ENCODE assay signal across 13 cellular contexts in the genomic region with DNA sequence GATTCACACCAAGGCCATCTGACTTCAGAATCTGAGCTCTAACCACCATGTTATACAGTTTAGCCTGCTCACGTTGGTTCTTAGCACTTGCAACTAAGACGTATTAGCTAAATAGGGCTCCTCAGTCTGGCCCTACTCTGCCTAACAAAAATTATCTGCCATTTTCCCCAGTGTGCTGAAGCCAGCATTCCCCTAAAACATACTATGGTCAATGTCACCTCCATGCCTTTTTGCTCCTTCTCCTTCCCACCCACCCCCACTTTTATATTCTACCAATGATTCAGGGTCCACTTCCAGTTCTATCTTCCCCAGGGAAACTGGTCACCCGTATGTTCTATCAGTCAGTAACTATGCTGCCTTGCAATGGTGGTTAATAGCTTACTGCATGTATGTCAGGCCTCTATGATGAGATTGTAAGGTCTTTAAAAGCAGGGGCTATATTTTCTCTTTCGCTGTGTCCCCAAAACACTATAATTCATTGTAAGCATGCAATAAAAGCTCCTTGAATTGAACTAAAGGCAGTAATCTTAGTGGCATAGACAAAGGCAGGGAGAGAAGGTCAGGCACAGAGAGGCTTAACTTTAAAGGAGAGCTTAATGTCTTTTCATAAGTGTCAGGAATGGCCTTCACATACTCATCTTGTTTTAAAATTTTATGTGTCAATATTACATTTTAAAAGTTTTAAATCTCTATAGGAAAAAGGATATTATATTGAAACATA. TPM values are rescaled to one million over a fixed set of nuclear protein-coding genes. Genes with fewer than 3 reads are reported as not detected.
A peak's percentile ranks its signal among the peaks of the same experiment; 100 is the strongest.
DNase-seq lines count a peak whose midpoint lies in the region; ATAC-seq and TF ChIP-seq lines count a peak whose summit lies in the region.
"Had no signal": no experiment of that assay in that cellular context is flagged by ENCODE, and none has a peak within 500 bp of the region (broad histone marks: within the 10 kb centered on the region; RNA-seq: fewer than 3 reads in every experiment).

No MANE protein-coding gene starts in this region.

- H3K27ac ChIP-seq in right cardiac atrium (ENCODE audit: low read length) (peak overlapping the region; percentile 77), smooth muscle cell (ENCODE audit: low read depth) (peak overlapping the region; percentile 96)

- no peak overlapping the region for H2AFZ ChIP-seq in smooth muscle cell (ENCODE audit: low read depth)

- TF ChIP-seq CTCF in HFFc6 (IDR thresholded peaks at IDR 0.05) = no peak
- TF ChIP-seq CTCF in smooth muscle cell (IDR thresholded peaks at IDR 0.05; ENCODE audit: borderline replicate concordance, insufficient read depth, poor library complexity, severe bottlenecking) = no peak

- peak overlapping the region; percentile 79 for H3K9ac ChIP-seq in smooth muscle cell (ENCODE audit: low read depth)

- H4K20me1 ChIP-seq in smooth muscle cell (ENCODE audit: low read depth) = no peaks in the 10 kb centered on the region

- 81% methylated on average over 4 of the region's 4 CpGs for WGBS in right cardiac atrium
- 80% methylated on average over 4 of the region's 4 CpGs for WGBS in smooth muscle cell (ENCODE audit: low lambda C conversion rate)

- H3K27me3 ChIP-seq in right cardiac atrium (ENCODE audit: control insufficient read depth, insufficient read depth) (no peaks in the 10 kb centered on the region), smooth muscle cell (ENCODE audit: low read depth) (no peaks in the 10 kb centered on the region)

- H3K4me3 ChIP-seq in right cardiac atrium (ENCODE audit: low read length) = no peak overlapping the region
- H3K4me3 ChIP-seq in smooth muscle cell = no peak overlapping the region

- H3K79me2 ChIP-seq in smooth muscle cell (ENCODE audit: low read depth) = no peaks in the 10 kb centered on the region

- no peak overlapping the region for H3K4me3 Mint-ChIP-seq in HFFc6
- peak overlapping the region; percentile 61 for H3K4me3 Mint-ChIP-seq in activated T-helper 17 cell treated with anti-CD3 and anti-CD28 coated beads, Interleukin-2, amount 50 U/mL, for 72 hours
- H3K4me3 Mint-ChIP-seq: CD4-positive, alpha-beta T cell had no signal

- peak overlapping the region; percentile 99 for H3K27ac Mint-ChIP-seq in HFFc6
- H3K27ac Mint-ChIP-seq in activated T-helper 17 cell treated with anti-CD3 and anti-CD28 coated beads, Interleukin-2, amount 50 U/mL, for 72 hours = peak overlapping the region; percentile 85
- H3K27ac Mint-ChIP-seq: CD4-positive, alpha-beta T cell had no signal

- peaks cover 49% of the 10 kb centered on the region for H3K4me1 Mint-ChIP-seq in HFFc6 (ENCODE audit: low read depth)
- H3K4me1 Mint-ChIP-seq in activated T-helper 17 cell treated with anti-CD3 and anti-CD28 coated beads, Interleukin-2, amount 50 U/mL, for 72 hours = peaks cover 28% of the 10 kb centered on the region

- H3K9me3 Mint-ChIP-seq in HFFc6 = no peaks in the 10 kb centered on the region
- peaks cover 8% of the 10 kb centered on the region for H3K9me3 Mint-ChIP-seq in activated T-helper 17 cell treated with anti-CD3 and anti-CD28 coated beads, Interleukin-2, amount 50 U/mL, for 72 hours
- H3K9me3 Mint-ChIP-seq: CD4-positive, alpha-beta T cell had no signal

- peaks cover 19% of the 10 kb centered on the region for H3K4me1 ChIP-seq in right cardiac atrium (ENCODE audit: control insufficient read depth, insufficient read depth, low read length)
- H3K4me1 ChIP-seq in smooth muscle cell (ENCODE audit: low read depth) = peaks cover 8% of the 10 kb centered on the region

- DNase-seq in HFFc6 = no peak
- DNase-seq in right cardiac atrium = no peak
- DNase-seq in smooth muscle cell (lab: John Stamatoyannopoulos, UW; ENCODE audit: unreplicated experiment) = no peak
- no peak for DNase-seq in dedifferentiated amniotic fluid mesenchymal stem cell (ENCODE audit: extremely low spot score)
- no peak for DNase-seq in NCI-H1092 (lab: John Stamatoyannopoulos, UW)
- DNase-seq: CD4-positive, alpha-beta T cell; NCI-H1105 treated with DMSO at 0.1 percent for 48 hours; NCI-H510A; stimulated activated naive CD4-positive, alpha-beta T cell treated with Interleukin-2 at 50 U/mL for 16 hours had no signal

- H3K9me3 ChIP-seq in right cardiac atrium (ENCODE audit: control insufficient read depth, low read length) (no peaks in the 10 kb centered on the region), smooth muscle cell (replicated peaks; ENCODE audit: low read depth) (no peaks in the 10 kb centered on the region)

- H3K27me3 Mint-ChIP-seq in HFFc6 (ENCODE audit: insufficient read depth) = no peaks in the 10 kb centered on the region
- no peaks in the 10 kb centered on the region for H3K27me3 Mint-ChIP-seq in activated T-helper 17 cell treated with anti-CD3 and anti-CD28 coated beads, Interleukin-2, amount 50 U/mL, for 72 hours
- H3K27me3 Mint-ChIP-seq: CD4-positive, alpha-beta T cell had no signal

- no peak for ATAC-seq in activated T-helper 17 cell treated with anti-CD3 and anti-CD28 coated beads, Interleukin-2, amount 50 U/mL, for 72 hours (replicated peaks)
- ATAC-seq in right cardiac atrium (no peak), GM21515 (IDR thresholded peaks at IDR 0.05; ENCODE audit: unreplicated experiment) (no peak), HG03108 (IDR thresholded peaks at IDR 0.05; ENCODE audit: unreplicated experiment) (no peak)

- no peaks in the 10 kb centered on the region for H3K36me3 Mint-ChIP-seq in HFFc6 (ENCODE audit: low read depth)
- peaks cover 20% of the 10 kb centered on the region for H3K36me3 Mint-ChIP-seq in activated T-helper 17 cell treated with anti-CD3 and anti-CD28 coated beads, Interleukin-2, amount 50 U/mL, for 72 hours (ENCODE audit: low read depth)

- H3K4me2 ChIP-seq in smooth muscle cell = peak overlapping the region; percentile 45

- peaks cover 14% of the 10 kb centered on the region for H3F3A ChIP-seq in smooth muscle cell (ENCODE audit: low read depth)

- H3K36me3 ChIP-seq in smooth muscle cell (ENCODE audit: low read depth) = no peaks in the 10 kb centered on the region

- intact Hi-C loops in right cardiac atrium (cut with DNase I) = no loop called here

RNA-seq across cellular contexts. Expression of gene POPDC2, which starts 23.3 kb away (rescaled TPM):
- total RNA-seq in HFFc6 (2021; fragmentation: NEBNext Ultra II Directional; extraction: Animal tissue kit (Norgen Biotek cat#: 25700)) = under 1 TPM in 4 of 6 experiments, not detected in 2; 0.14 to 0.98 (median 0.70) TPM
- 1 to 10 TPM; 4.0 to 4.7 TPM for total RNA-seq in activated T-helper 17 cell treated with anti-CD3 and anti-CD28 coated beads, Interleukin-2, amount 50 U/mL, for 72 hours
- total RNA-seq in right cardiac atrium (100 to 1,000 TPM; 348 to 827 (median 453) TPM), smooth muscle cell (1.2 and 2.1 TPM in 2 replicates)
- polyA plus RNA-seq in right cardiac atrium (504 TPM), smooth muscle cell (0.94 and 1.5 TPM in 2 replicates)

RNA-seq across cellular contexts. Expression of gene PLA1A, which starts 39.4 kb away (rescaled TPM):
- total RNA-seq in HFFc6 (2021; fragmentation: NEBNext Ultra II Directional; extraction: Animal tissue kit (Norgen Biotek cat#: 25700)) = not detected
- under 1 TPM; 0.34 to 0.39 TPM for total RNA-seq in activated T-helper 17 cell treated with anti-CD3 and anti-CD28 coated beads, Interleukin-2, amount 50 U/mL, for 72 hours
- total RNA-seq in right cardiac atrium (1 to 10 TPM; 4.3 to 7.5 (median 5.5) TPM), smooth muscle cell (not detected in 2 replicates)
- polyA plus RNA-seq in right cardiac atrium (4.4 TPM), smooth muscle cell (not detected in 2 replicates)
- total RNA-seq: CD4-positive, alpha-beta T cell; HT-29 had no signal

RNA-seq across cellular contexts. Expression of gene COX17, which starts 40.2 kb away (rescaled TPM):
- total RNA-seq in HFFc6 (2021; fragmentation: NEBNext Ultra II Directional; extraction: Animal tissue kit (Norgen Biotek cat#: 25700)) = 10 to 100 TPM; 28.9 to 41.0 (median 35.2) TPM
- 10 to 100 TPM; 55.7 to 65.4 TPM for total RNA-seq in activated T-helper 17 cell treated with anti-CD3 and anti-CD28 coated beads, Interleukin-2, amount 50 U/mL, for 72 hours
- total RNA-seq in right cardiac atrium (100 to 1,000 TPM; 108 to 138 (median 132) TPM), smooth muscle cell (22.7 and 69.4 TPM in 2 replicates)
- polyA plus RNA-seq in right cardiac atrium (622 TPM), smooth muscle cell (47.0 and 60.0 TPM in 2 replicates)

RNA-seq across cellular contexts. Expression of gene ADPRH, which starts 57.8 kb away (rescaled TPM):
- total RNA-seq in HFFc6 (2021; fragmentation: NEBNext Ultra II Directional; extraction: Animal tissue kit (Norgen Biotek cat#: 25700)) = 1 to 10 TPM in 2 of 6 experiments, under 1 TPM in 4; 0.10 to 1.8 (median 0.19) TPM
- 10 to 100 TPM; 11.4 to 14.7 TPM for total RNA-seq in activated T-helper 17 cell treated with anti-CD3 and anti-CD28 coated beads, Interleukin-2, amount 50 U/mL, for 72 hours
- 10 to 100 TPM in 3 of 4 donors, 1 to 10 TPM in 1; 9.5 to 11.9 (median 10.3) TPM for total RNA-seq in right cardiac atrium
- 6.5 TPM for polyA plus RNA-seq in right cardiac atrium
- 1.3 and 3.3 TPM in 2 replicates for total RNA-seq in smooth muscle cell
- 2.2 and 2.9 TPM in 2 replicates for polyA plus RNA-seq in smooth muscle cell

Comparison
In these comparisons a context has a peak if more than half of its experiments do, and no peak if none do; other contexts are left out.
1. RNA of gene POPDC2, which starts 23.3 kb away (total RNA-seq): 348 to 827 TPM in right cardiac atrium; 4.0 to 4.7 TPM in activated T-helper 17 cell treated with anti-CD3 and anti-CD28 coated beads, Interleukin-2, amount 50 U/mL, for 72 hours, 1.2 to 2.1 TPM in smooth muscle cell and 0.14 to 0.98 TPM in HFFc6; every median in the first group is over 10 times any median in the second.